Comparison of ENCODE assay signal across 1 cellular context in the genomic region with DNA sequence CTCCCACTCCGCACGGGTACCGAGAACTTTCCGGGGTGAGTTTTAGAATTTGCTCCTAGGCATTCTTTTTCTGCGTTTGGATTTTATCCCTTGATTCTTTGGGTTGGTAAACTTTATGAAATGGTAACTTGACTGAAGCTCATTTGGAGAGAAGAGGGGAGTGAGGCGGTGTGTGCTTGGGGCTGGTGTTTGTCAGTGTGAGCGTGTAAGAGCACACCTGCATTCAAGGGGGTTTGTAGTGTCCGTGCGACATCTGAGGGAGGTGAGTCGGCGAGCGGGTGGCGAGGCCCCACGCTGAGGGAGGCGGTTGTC.
TF ChIP-seq lines count a peak whose summit lies in the region.

No MANE protein-coding gene starts in this region.

TF ChIP-seq in WTC11, 78 proteins besides CTCF, POLR2A, EP300 and RAD21 (continued from another document):
- TF ChIP-seq, protein P1, sequence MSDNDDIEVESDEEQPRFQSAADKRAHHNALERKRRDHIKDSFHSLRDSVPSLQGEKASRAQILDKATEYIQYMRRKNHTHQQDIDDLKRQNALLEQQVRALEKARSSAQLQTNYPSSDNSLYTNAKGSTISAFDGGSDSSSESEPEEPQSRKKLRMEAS (CRISPR knock-in tag; IDR thresholded peaks at IDR 0.05): no peak
- TF ChIP-seq HMGA2 (CRISPR knock-in tag; IDR thresholded peaks at IDR 0.05): no peak
- TF ChIP-seq ZNF396 (CRISPR knock-in tag; IDR thresholded peaks at IDR 0.05; ENCODE audit: borderline replicate concordance): no peak
- TF ChIP-seq, protein P2, sequence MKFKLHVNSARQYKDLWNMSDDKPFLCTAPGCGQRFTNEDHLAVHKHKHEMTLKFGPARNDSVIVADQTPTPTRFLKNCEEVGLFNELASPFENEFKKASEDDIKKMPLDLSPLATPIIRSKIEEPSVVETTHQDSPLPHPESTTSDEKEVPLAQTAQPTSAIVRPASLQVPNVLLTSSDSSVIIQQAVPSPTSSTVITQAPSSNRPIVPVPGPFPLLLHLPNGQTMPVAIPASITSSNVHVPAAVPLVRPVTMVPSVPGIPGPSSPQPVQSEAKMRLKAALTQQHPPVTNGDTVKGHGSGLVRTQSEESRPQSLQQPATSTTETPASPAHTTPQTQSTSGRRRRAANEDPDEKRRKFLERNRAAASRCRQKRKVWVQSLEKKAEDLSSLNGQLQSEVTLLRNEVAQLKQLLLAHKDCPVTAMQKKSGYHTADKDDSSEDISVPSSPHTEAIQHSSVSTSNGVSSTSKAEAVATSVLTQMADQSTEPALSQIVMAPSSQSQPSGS (CRISPR knock-in tag; IDR thresholded peaks at IDR 0.05; ENCODE audit: borderline replicate concordance, low read depth): no peak
- no peak for TF ChIP-seq SP1 (CRISPR knock-in tag; conservative IDR thresholded peaks at IDR 0.05)
TF ChIP-seq in WTC11: peak in this region for 0.
